In the genomic region with DNA sequence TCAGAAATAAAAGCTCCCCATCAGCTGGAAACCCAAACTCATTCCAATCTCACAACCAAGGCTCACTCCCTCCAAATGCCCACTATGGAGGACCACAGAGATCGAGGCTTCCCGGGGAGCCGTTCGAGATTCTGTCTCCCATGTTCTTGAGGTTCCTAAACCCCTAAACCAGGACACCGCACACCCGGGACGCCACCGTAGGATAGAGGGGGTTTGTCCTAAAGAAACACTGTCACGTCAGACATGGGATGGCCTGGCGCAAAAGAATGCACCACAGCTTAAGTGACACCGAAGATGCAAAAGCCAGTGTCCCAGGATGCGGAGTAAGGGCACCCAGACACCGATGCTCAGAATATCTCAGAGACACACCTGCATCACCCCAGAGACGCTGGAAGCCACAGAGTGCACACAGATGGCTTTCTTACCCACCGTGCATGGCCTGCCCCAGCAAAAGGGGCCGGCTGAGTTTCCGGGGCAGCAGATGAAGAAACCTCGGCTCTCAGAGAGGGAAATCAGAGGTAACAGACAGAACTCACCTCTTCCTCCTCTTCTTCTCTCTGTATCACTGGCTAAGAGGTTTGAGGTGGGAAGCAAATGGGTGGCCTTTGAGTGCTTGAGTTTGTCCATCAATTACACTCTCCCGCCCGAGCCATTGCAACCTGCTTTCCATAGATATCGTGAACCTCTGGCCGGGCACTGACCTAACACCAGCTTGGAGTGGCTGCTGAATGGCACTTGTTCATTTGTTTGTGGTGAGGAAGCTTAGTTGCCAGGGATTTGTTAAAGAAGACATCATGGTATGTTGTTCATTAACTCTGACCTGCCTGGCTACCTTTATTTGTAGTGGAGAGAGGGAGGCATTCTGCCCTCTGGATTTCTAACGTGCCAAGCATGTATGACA, we compare ENCODE assay signal across 13 cellular contexts.
DNase-seq lines count a peak whose midpoint lies in the region; ATAC-seq and TF ChIP-seq lines count a peak whose summit lies in the region.
"Had no signal": no experiment of that assay in that cellular context is flagged by ENCODE, and none has a peak within 500 bp of the region (broad histone marks: within the 10 kb centered on the region; RNA-seq: fewer than 3 reads in every experiment).

No MANE protein-coding gene starts in this region.

- H3K4me3 Mint-ChIP-seq in activated naive CD4-positive, alpha-beta T cell treated with anti-CD3 and anti-CD28 coated beads, Interleukin-2, amount 50 U/mL, for 24 hours, result no peak overlapping the region
- H3K4me3 Mint-ChIP-seq in stimulated activated memory B cell treated with anti-CD40 and anti-IgM and Interleukin-4, amounts not matched to agents 10 μg/mL and 1 μg/mL and 100 μg/mL, for 72 hours, result no peak overlapping the region
- H3K4me3 Mint-ChIP-seq in T-helper 17 cell, result no peak overlapping the region
- H3K4me3 Mint-ChIP-seq: HFFc6, nephron progenitor cell, WTC11 had no signal

- intact Hi-C loops in left lung (cut with DNase I), result no loop called here

- ATAC-seq in left lung (peak; percentile 80), T-helper 17 cell (no peak)
- peak; percentile 84 for ATAC-seq in stimulated activated memory B cell treated with anti-CD40 and anti-IgM and Interleukin-4, amounts not matched to agents 10 μg/mL and 1 μg/mL and 100 μg/mL, for 72 hours

- no peaks in the 10 kb centered on the region for H3K27me3 Mint-ChIP-seq in activated naive CD4-positive, alpha-beta T cell treated with anti-CD3 and anti-CD28 coated beads, Interleukin-2, amount 50 U/mL, for 24 hours
- H3K27me3 Mint-ChIP-seq in stimulated activated memory B cell treated with anti-CD40 and anti-IgM and Interleukin-4, amounts not matched to agents 10 μg/mL and 1 μg/mL and 100 μg/mL, for 72 hours, result peaks cover 83% of the 10 kb centered on the region
- no peaks in the 10 kb centered on the region for H3K27me3 Mint-ChIP-seq in T-helper 17 cell

- H3K27ac ChIP-seq in Peyer's patch (no peak overlapping the region), left lung (no peak overlapping the region)
- H3K27ac ChIP-seq: breast epithelium had no signal

- TF ChIP-seq POLR2A in Peyer's patch (IDR thresholded peaks at IDR 0.05), result no peak

- no peaks in the 10 kb centered on the region for H3K36me3 ChIP-seq in Peyer's patch
- no peaks in the 10 kb centered on the region for H3K36me3 ChIP-seq in left lung
- H3K36me3 ChIP-seq: breast epithelium had no signal

- no peaks in the 10 kb centered on the region for H3K27me3 ChIP-seq in Peyer's patch
- peaks cover 0 to 54% of the 10 kb centered on the region in 2 donors for H3K27me3 ChIP-seq in left lung
- H3K27me3 ChIP-seq: breast epithelium had no signal

- TF ChIP-seq CTCF in Peyer's patch (IDR thresholded peaks at IDR 0.05), result no peak
- TF ChIP-seq CTCF in left lung (IDR thresholded peaks at IDR 0.05), result no peak

- H3K4me3 ChIP-seq in Peyer's patch, result no peak overlapping the region
- H3K4me3 ChIP-seq in left lung, result no peak overlapping the region
- H3K4me3 ChIP-seq: breast epithelium had no signal

- H3K9me3 ChIP-seq in Peyer's patch, result no peaks in the 10 kb centered on the region
- H3K9me3 ChIP-seq in left lung, result no peaks in the 10 kb centered on the region
- no peaks in the 10 kb centered on the region for H3K9me3 ChIP-seq in T-helper 17 cell (ENCODE audit: control insufficient read depth, low read length, poor library complexity, severe bottlenecking)
- H3K9me3 ChIP-seq: breast epithelium had no signal

- H3K27ac Mint-ChIP-seq in activated naive CD4-positive, alpha-beta T cell treated with anti-CD3 and anti-CD28 coated beads, Interleukin-2, amount 50 U/mL, for 24 hours, result peak overlapping the region; percentile 70
- H3K27ac Mint-ChIP-seq in stimulated activated memory B cell treated with anti-CD40 and anti-IgM and Interleukin-4, amounts not matched to agents 10 μg/mL and 1 μg/mL and 100 μg/mL, for 72 hours, result no peak overlapping the region
- H3K27ac Mint-ChIP-seq in T-helper 17 cell, result no peak overlapping the region
- H3K27ac Mint-ChIP-seq: HFFc6 had no signal

- no peaks in the 10 kb centered on the region for H3K4me1 ChIP-seq in Peyer's patch
- H3K4me1 ChIP-seq in left lung, result peaks cover 0 to 6% of the 10 kb centered on the region in 2 donors
- H3K4me1 ChIP-seq: breast epithelium had no signal

- no peaks in the 10 kb centered on the region for H3K9me3 Mint-ChIP-seq in activated naive CD4-positive, alpha-beta T cell treated with anti-CD3 and anti-CD28 coated beads, Interleukin-2, amount 50 U/mL, for 24 hours
- no peaks in the 10 kb centered on the region for H3K9me3 Mint-ChIP-seq in stimulated activated memory B cell treated with anti-CD40 and anti-IgM and Interleukin-4, amounts not matched to agents 10 μg/mL and 1 μg/mL and 100 μg/mL, for 72 hours
- H3K9me3 Mint-ChIP-seq: HFFc6, nephron progenitor cell, WTC11 had no signal

- DNase-seq in activated naive CD4-positive, alpha-beta T cell (lab: John Stamatoyannopoulos, UW), result no peak
- DNase-seq in Peyer's patch (peak; percentile 34 to 73 (median 65)), left lung (no peak), T-helper 17 cell (no peak), NCI-H187 (lab: John Stamatoyannopoulos, UW) (no peak)
- DNase-seq in stimulated activated CD4-positive, alpha-beta T cell treated with anti-CD3 and anti-CD28 coated beads, Interleukin-4, amount 100 ng/mL, for 24 hours, result no peak
- DNase-seq: ACHN, HFFc6 had no signal

- H3K36me3 Mint-ChIP-seq in activated naive CD4-positive, alpha-beta T cell treated with anti-CD3 and anti-CD28 coated beads, Interleukin-2, amount 50 U/mL, for 24 hours, result no peaks in the 10 kb centered on the region
- H3K36me3 Mint-ChIP-seq in stimulated activated memory B cell treated with anti-CD40 and anti-IgM and Interleukin-4, amounts not matched to agents 10 μg/mL and 1 μg/mL and 100 μg/mL, for 72 hours, result no peaks in the 10 kb centered on the region
- no peaks in the 10 kb centered on the region for H3K36me3 Mint-ChIP-seq in T-helper 17 cell (ENCODE audit: low read depth)
- H3K36me3 Mint-ChIP-seq: WTC11 had no signal

- peaks cover 11% of the 10 kb centered on the region for H3K4me1 Mint-ChIP-seq in activated naive CD4-positive, alpha-beta T cell treated with anti-CD3 and anti-CD28 coated beads, Interleukin-2, amount 50 U/mL, for 24 hours
- H3K4me1 Mint-ChIP-seq in stimulated activated memory B cell treated with anti-CD40 and anti-IgM and Interleukin-4, amounts not matched to agents 10 μg/mL and 1 μg/mL and 100 μg/mL, for 72 hours, result peaks cover 36% of the 10 kb centered on the region
- peaks cover 8% of the 10 kb centered on the region for H3K4me1 Mint-ChIP-seq in T-helper 17 cell

Comparison
In these comparisons a context has a peak if more than half of its experiments do, and no peak if none do; other contexts are left out.
1. DNase-seq: peak in Peyer's patch (3 of 3); none in activated naive CD4-positive, alpha-beta T cell (0 of 4), left lung (0 of 2), T-helper 17 cell (0 of 3), NCI-H187 (0 of 2) and stimulated activated CD4-positive, alpha-beta T cell treated with anti-CD3 and anti-CD28 coated beads, Interleukin-4, amount 100 ng/mL, for 24 hours (single experiment).